Comparison of ENCODE assay signal across 8 cellular contexts in the genomic region with DNA sequence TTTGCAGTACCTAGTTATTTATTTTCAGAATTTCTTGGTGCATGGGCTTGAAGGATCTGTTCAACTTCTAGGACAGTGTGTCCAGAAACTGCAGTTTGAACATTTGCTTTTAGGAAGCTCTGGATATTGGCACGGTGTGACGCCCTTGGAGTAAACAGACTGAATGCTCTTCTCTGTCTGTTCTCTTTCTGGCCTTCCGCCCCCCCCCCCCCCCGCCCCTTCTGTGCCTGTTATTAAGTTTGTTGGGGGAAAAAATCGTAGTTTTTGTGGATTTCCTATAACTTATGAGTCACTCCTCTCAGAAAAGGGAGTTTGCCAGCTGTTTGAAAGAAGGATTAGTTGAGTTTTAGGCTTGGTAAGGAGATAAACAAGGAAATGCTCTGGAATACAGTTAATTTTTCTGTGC. TPM values are rescaled to one million over a fixed set of nuclear protein-coding genes. Genes with fewer than 3 reads are reported as not detected.
A peak's percentile ranks its signal among the peaks of the same experiment; 100 is the strongest.
DNase-seq lines count a peak whose midpoint lies in the region; FAIRE-seq and TF ChIP-seq lines count a peak whose summit lies in the region.

No MANE protein-coding gene starts in this region.

- peak overlapping the region; percentile 92 for H3K27ac ChIP-seq in KMS-11
- peak overlapping the region; percentile 85 for H3K27ac ChIP-seq in astrocyte (ENCODE audit: low read depth, low read length)
- peak overlapping the region; percentile 97 for H3K27ac ChIP-seq in hepatocyte

- no peaks in the 10 kb centered on the region for H3K36me3 ChIP-seq in KMS-11 (ENCODE audit: insufficient read depth)
- H3K36me3 ChIP-seq in astrocyte (ENCODE audit: insufficient read depth, low read length), result no peaks in the 10 kb centered on the region
- no peaks in the 10 kb centered on the region for H3K36me3 ChIP-seq in hepatocyte (replicated peaks; ENCODE audit: insufficient read depth, low read depth)

- H3K27ac Mint-ChIP-seq in astrocyte (ENCODE audit: unreplicated experiment), result peak overlapping the region; percentile 55

- peak; percentile 45 for DNase-seq in NCI-H748 (lab: John Stamatoyannopoulos, UW; ENCODE audit: unreplicated experiment)
- no peak for DNase-seq in NCI-H748 treated with DMSO at 0.1 percent for 48 hours (lab: John Stamatoyannopoulos, UW)
- peak; percentile 40 for DNase-seq in astrocyte (ENCODE audit: low read depth)
- peak; percentile 42 for DNase-seq in hepatocyte (ENCODE audit: low spot score)
- DNase-seq in renal cortical epithelial cell (ENCODE audit: low read depth), result peak; percentile 52
- no peak for DNase-seq in NAMALWA (ENCODE audit: low spot score)
- no peak for DNase-seq in islet precursor cell

- H3K27me3 ChIP-seq in KMS-11 (ENCODE audit: insufficient read depth, low read depth) (no peaks in the 10 kb centered on the region), astrocyte (ENCODE audit: insufficient read depth, low read length) (no peaks in the 10 kb centered on the region), hepatocyte (no peaks in the 10 kb centered on the region)

- no peaks in the 10 kb centered on the region for H3K9me3 Mint-ChIP-seq in astrocyte (ENCODE audit: unreplicated experiment)

- H2AFZ ChIP-seq in KMS-11 (ENCODE audit: low read depth) (peak overlapping the region; percentile 98), astrocyte (ENCODE audit: low read depth, low read length) (peak overlapping the region; percentile 95), hepatocyte (peak overlapping the region; percentile 72)

- WGBS in hepatocyte (ENCODE audit: low lambda C conversion rate, missing lambda C conversion rate), result 4% methylated on average over 4 of the region's 5 CpGs

- H3K79me2 ChIP-seq in KMS-11 (ENCODE audit: insufficient read depth, low read depth) (peaks cover 63% of the 10 kb centered on the region), astrocyte (ENCODE audit: insufficient read depth, low read length) (peaks cover 64% of the 10 kb centered on the region), hepatocyte (peaks cover 61% of the 10 kb centered on the region)

- H3K9ac ChIP-seq in KMS-11 (peak overlapping the region; percentile 94), astrocyte (ENCODE audit: low read length) (peak overlapping the region; percentile 87)

- peak overlapping the region; percentile 93 for H3K4me3 Mint-ChIP-seq in astrocyte (ENCODE audit: unreplicated experiment)

- H3K36me3 Mint-ChIP-seq in astrocyte (ENCODE audit: low read depth, unreplicated experiment), result no peaks in the 10 kb centered on the region

- peaks cover 46% of the 10 kb centered on the region for H3K4me1 ChIP-seq in KMS-11 (ENCODE audit: low read depth, poor library complexity, severe bottlenecking)
- H3K4me1 ChIP-seq in astrocyte (ENCODE audit: insufficient read depth, low read length), result peaks cover 10% of the 10 kb centered on the region
- peaks cover 29% of the 10 kb centered on the region for H3K4me1 ChIP-seq in hepatocyte (ENCODE audit: insufficient read depth)

- no peaks in the 10 kb centered on the region for H3K9me2 ChIP-seq in hepatocyte (replicated peaks; ENCODE audit: insufficient read depth)

- no peak for FAIRE-seq in astrocyte (lab: Jason Lieb, UNC)

- peaks cover 10% of the 10 kb centered on the region for H3K4me1 Mint-ChIP-seq in astrocyte (ENCODE audit: low read depth, unreplicated experiment)

- H4K20me1 ChIP-seq in KMS-11 (ENCODE audit: insufficient read depth) (peaks cover 17% of the 10 kb centered on the region; the same call in 1 of the 2 replicates), astrocyte (ENCODE audit: insufficient read depth, low read length) (peaks cover 16% of the 10 kb centered on the region), hepatocyte (ENCODE audit: insufficient read depth, poor library complexity, severe bottlenecking) (peaks cover 19% of the 10 kb centered on the region)

- H3K9me3 ChIP-seq in astrocyte (ENCODE audit: insufficient read depth, low read depth, low read length) (no peaks in the 10 kb centered on the region), hepatocyte (ENCODE audit: low read depth) (no peaks in the 10 kb centered on the region)

- H3K27me3 Mint-ChIP-seq in astrocyte (ENCODE audit: low read depth, unreplicated experiment), result no peaks in the 10 kb centered on the region

- TF ChIP-seq CTCF in KMS-11 (conservative IDR thresholded peaks at IDR 0.05; ENCODE audit: low read depth, low read length) (no peak), astrocyte (IDR thresholded peaks at IDR 0.05; ENCODE audit: insufficient read depth, low read depth, low read length) (no peak), hepatocyte (IDR thresholded peaks at IDR 0.05; ENCODE audit: poor library complexity) (no peak)

- H3K4me3 ChIP-seq in KMS-11 (IDR thresholded peaks at IDR 0.05; ENCODE audit: insufficient read depth, low read depth, low read length) (peak overlapping the region; percentile 89), astrocyte (ENCODE audit: insufficient read depth, low read depth, low read length) (peak overlapping the region; percentile 86), hepatocyte (peak overlapping the region; percentile 63)

- H3K4me2 ChIP-seq in KMS-11, result peak overlapping the region; percentile 95
- peak overlapping the region; percentile 96 for H3K4me2 ChIP-seq in astrocyte (ENCODE audit: low read length)
- H3K4me2 ChIP-seq in hepatocyte, result peak overlapping the region; percentile 84

RNA-seq across cellular contexts. Expression of a gene that starts 1.2 kb away (rescaled TPM):
- total RNA-seq in astrocyte (24.2 and 25.2 TPM in 2 replicates), hepatocyte (55.3 and 61.2 TPM in 2 replicates), renal cortical epithelial cell (65.5 and 97.6 TPM in 2 replicates)
- polyA plus RNA-seq in hepatocyte, result 32.3 and 36.7 TPM in 2 replicates

Comparison
In these comparisons a context has a peak if more than half of its experiments do, and no peak if none do; other contexts are left out.
1. DNase-seq: peak in NCI-H748 (single experiment), astrocyte (single experiment), hepatocyte (single experiment) and renal cortical epithelial cell (single experiment); none in NCI-H748 treated with DMSO at 0.1 percent for 48 hours (single experiment), NAMALWA (single experiment) and islet precursor cell (single experiment).
2. Peak in every context shown above with its lines, with median percentiles within 50 percentile points of each other: H2AFZ ChIP-seq, H3K27ac ChIP-seq, H3K4me2 ChIP-seq and H3K4me3 ChIP-seq.